Comparison of ENCODE assay signal across 10 cellular contexts in the genomic region with DNA sequence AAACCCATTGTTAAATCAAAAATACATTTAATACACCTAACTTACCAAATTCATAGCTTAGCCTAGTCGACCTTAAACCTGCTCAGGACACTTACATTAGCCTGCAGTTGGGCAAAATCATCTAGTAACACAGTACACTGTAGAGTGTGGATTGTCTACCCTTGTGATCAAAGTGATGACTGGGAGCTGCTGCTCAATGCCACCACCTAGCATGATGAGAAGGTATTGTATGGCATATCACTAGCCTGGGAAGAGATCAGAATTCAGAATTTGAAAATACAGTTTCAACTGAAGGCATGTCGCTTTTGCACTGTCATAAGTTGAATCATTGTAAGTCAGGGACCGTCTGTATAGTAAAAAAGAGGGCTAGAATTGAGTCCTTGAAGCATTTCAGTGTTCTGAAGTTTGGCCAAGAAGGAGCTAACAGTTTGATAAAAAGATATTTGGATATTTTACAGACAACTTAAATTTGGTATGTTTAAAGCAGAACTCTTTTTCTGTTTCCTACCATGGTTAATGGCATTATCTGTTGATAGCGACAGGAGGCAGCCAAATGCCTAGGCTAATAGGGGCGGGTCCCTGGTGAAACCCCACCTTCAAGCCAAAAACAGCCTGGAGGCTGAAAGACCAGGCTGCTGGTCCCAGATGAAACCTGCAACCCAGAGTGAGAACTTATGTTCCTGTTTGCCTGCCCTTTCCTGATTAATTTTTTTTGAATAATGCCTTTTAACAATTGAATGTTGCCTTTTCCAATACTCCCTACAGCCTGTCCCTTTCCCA. TPM values are rescaled to one million over a fixed set of nuclear protein-coding genes. Genes with fewer than 3 reads are reported as not detected.
DNase-seq lines count a peak whose midpoint lies in the region; ATAC-seq and TF ChIP-seq lines count a peak whose summit lies in the region.
"Had no signal": no experiment of that assay in that cellular context is flagged by ENCODE, and none has a peak within 500 bp of the region (broad histone marks: within the 10 kb centered on the region; RNA-seq: fewer than 3 reads in every experiment).

No MANE protein-coding gene starts in this region.

- H2AFZ ChIP-seq in DND-41 (ENCODE audit: low read depth, low read length) = no peak overlapping the region
- H2AFZ ChIP-seq in HCT116 (ENCODE audit: low read depth, low read length, poor library complexity, severe bottlenecking) = no peak overlapping the region
- no peak overlapping the region for H2AFZ ChIP-seq in SU-DHL-6 (ENCODE audit: low read depth, low read length, severe bottlenecking)

- intact Hi-C loops in HCT116 (cut with micrococcal nuclease) = no loop called here

- H3K36me3 ChIP-seq in DND-41 (ENCODE audit: insufficient read depth, low read length) (no peaks in the 10 kb centered on the region), HCT116 (ENCODE audit: control insufficient read depth in 1 of 2, insufficient read depth in 2 of 2, low read length in 2 of 2) (no peaks in the 10 kb centered on the region), SU-DHL-6 (ENCODE audit: low read length) (no peaks in the 10 kb centered on the region)

- POLR2A ChIA-PET in HCT116 (lab: Charles Lee) = no interaction called here

- H3K79me2 ChIP-seq in DND-41 (ENCODE audit: insufficient read depth, low read length) (no peaks in the 10 kb centered on the region), HCT116 (ENCODE audit: insufficient read depth, low read length) (no peaks in the 10 kb centered on the region), SU-DHL-6 (ENCODE audit: insufficient read depth, low read length) (no peaks in the 10 kb centered on the region)

- no peaks in the 10 kb centered on the region for H3F3A ChIP-seq in SU-DHL-6 (ENCODE audit: insufficient read depth)

- peak; percentile 44 for TF ChIP-seq RAD21 in HCT116 (IDR thresholded peaks at IDR 0.05; ENCODE audit: low read depth)

- H3K9me2 ChIP-seq in HCT116 (ENCODE audit: insufficient read depth) (no peaks in the 10 kb centered on the region), SU-DHL-6 (replicated peaks; ENCODE audit: insufficient read depth, low read length) (no peaks in the 10 kb centered on the region)

- TF ChIP-seq CTCF in DND-41 (IDR thresholded peaks at IDR 0.05; ENCODE audit: borderline replicate concordance, extremely low read depth, low read length, poor library complexity, severe bottlenecking) = peak; percentile 43
- peak in 2 of 3 experiments; percentile 49 to 59; a peak in 4 of 6 replicates for TF ChIP-seq CTCF in HCT116 (IDR thresholded peaks at IDR 0.05 in 2 of 3, conservative IDR thresholded peaks at IDR 0.05 in 1 of 3; ENCODE audit: borderline replicate concordance in 1 of 3, insufficient read depth in 1 of 3, low read depth in 2 of 3, low read length in 2 of 3)
- peak; percentile 9 for TF ChIP-seq CTCF in SU-DHL-6 (IDR thresholded peaks at IDR 0.05; ENCODE audit: insufficient read depth, low read length, poor library complexity, severe bottlenecking)

- no TSS peak for BruUV-seq in HCT116 (replicated peaks; lab: Mats Ljungman, UMichigan)

- H3K27ac ChIP-seq in DND-41 (ENCODE audit: low read length) (no peak overlapping the region), HCT116 (ENCODE audit: low read depth, low read length) (no peak overlapping the region), SU-DHL-6 (ENCODE audit: low read depth, low read length) (no peak overlapping the region)

- peak; percentile 63; the same call in 2 of the 3 replicates for ATAC-seq in DND-41 (ENCODE audit: insufficient read depth, low read depth)
- ATAC-seq in HCT116 = peak; percentile 92
- ATAC-seq in HG03196 (IDR thresholded peaks at IDR 0.05; ENCODE audit: unreplicated experiment) = no peak
- ATAC-seq in activated naive CD8-positive, alpha-beta T cell treated with anti-CD3 and anti-CD28 coated beads, Interleukin-2, amount 50 U/mL, for 24 hours = no peak

- no peak overlapping the region for H3K4me2 ChIP-seq in DND-41 (ENCODE audit: insufficient read depth, low read length)
- no peak overlapping the region for H3K4me2 ChIP-seq in HCT116 (ENCODE audit: low read length)
- no peak overlapping the region for H3K4me2 ChIP-seq in SU-DHL-6 (ENCODE audit: low read depth, low read length, poor library complexity, severe bottlenecking)

- no peak for TF ChIP-seq POLR2A in HCT116 (IDR thresholded peaks at IDR 0.05; ENCODE audit: borderline replicate concordance, extremely low read depth, insufficient read depth, insufficient read length)

- no peak overlapping the region for H3K27ac Mint-ChIP-seq in activated naive CD8-positive, alpha-beta T cell treated with anti-CD3 and anti-CD28 coated beads, Interleukin-2, amount 50 U/mL, for 24 hours

- H3K9me3 ChIP-seq in DND-41 (ENCODE audit: insufficient read depth, low read length, severe bottlenecking) (no peaks in the 10 kb centered on the region), HCT116 (ENCODE audit: control insufficient read depth in 1 of 2, insufficient read depth in 1 of 2, low read depth in 1 of 2, low read length in 2 of 2) (no peaks in the 10 kb centered on the region), SU-DHL-6 (ENCODE audit: insufficient read depth, low read length) (no peaks in the 10 kb centered on the region)

- CTCF ChIA-PET in HCT116 (lab: Charles Lee) = interaction anchor here (1.4 kb wide), 1 partner anchor 180 kb away, joined by 4 read pairs; no protein-coding TSS in a partner anchor

- no peaks in the 10 kb centered on the region for H3K9me3 Mint-ChIP-seq in activated naive CD8-positive, alpha-beta T cell treated with anti-CD3 and anti-CD28 coated beads, Interleukin-2, amount 50 U/mL, for 24 hours

- H3K4me1 Mint-ChIP-seq in activated naive CD8-positive, alpha-beta T cell treated with anti-CD3 and anti-CD28 coated beads, Interleukin-2, amount 50 U/mL, for 24 hours = no peaks in the 10 kb centered on the region

- no peaks in the 10 kb centered on the region for H4K20me1 ChIP-seq in DND-41 (ENCODE audit: insufficient read depth, low read length)
- H4K20me1 ChIP-seq in HCT116 (ENCODE audit: insufficient read depth) = no peaks in the 10 kb centered on the region
- no peaks in the 10 kb centered on the region for H4K20me1 ChIP-seq in SU-DHL-6 (ENCODE audit: low read depth, low read length)

- H3K27me3 ChIP-seq in DND-41 (ENCODE audit: insufficient read depth, low read length, poor library complexity) = no peaks in the 10 kb centered on the region
- H3K27me3 ChIP-seq in HCT116 (ENCODE audit: insufficient read depth, low read length) = no peaks in the 10 kb centered on the region
- no peaks in the 10 kb centered on the region for H3K27me3 ChIP-seq in SU-DHL-6 (ENCODE audit: low read length)

- no peaks in the 10 kb centered on the region for H3K27me3 Mint-ChIP-seq in activated naive CD8-positive, alpha-beta T cell treated with anti-CD3 and anti-CD28 coated beads, Interleukin-2, amount 50 U/mL, for 24 hours

- no peak overlapping the region for H3K4me3 ChIP-seq in DND-41 (ENCODE audit: low read depth in 1 of 2, low read length in 2 of 2)
- no peak overlapping the region for H3K4me3 ChIP-seq in HCT116 (replicated peaks in 1 of 2; ENCODE audit: low read depth in 1 of 2, low read length in 2 of 2)
- no peak overlapping the region for H3K4me3 ChIP-seq in SU-DHL-6 (ENCODE audit: insufficient read depth, low read length, poor library complexity, severe bottlenecking)

- H3K4me1 ChIP-seq in DND-41 (ENCODE audit: insufficient read depth, low read length) = no peaks in the 10 kb centered on the region
- no peaks in the 10 kb centered on the region for H3K4me1 ChIP-seq in HCT116 (ENCODE audit: control insufficient read depth in 1 of 2, insufficient read depth in 2 of 2, low read length in 2 of 2)

- no peaks in the 10 kb centered on the region for H3K36me3 Mint-ChIP-seq in activated naive CD8-positive, alpha-beta T cell treated with anti-CD3 and anti-CD28 coated beads, Interleukin-2, amount 50 U/mL, for 24 hours (ENCODE audit: low read depth)

- RAD21 ChIA-PET in HCT116 (lab: Charles Lee; ENCODE audit: low non-redundant PET in 1 of 2, low total read pairs in 2 of 2, uncharacterized antibody in 2 of 2, unreplicated experiment in 2 of 2) = no interaction called here

- no peak overlapping the region for H3K4me3 Mint-ChIP-seq in activated naive CD8-positive, alpha-beta T cell treated with anti-CD3 and anti-CD28 coated beads, Interleukin-2, amount 50 U/mL, for 24 hours

- H3K9ac ChIP-seq in DND-41 (ENCODE audit: low read depth, low read length) (no peak overlapping the region), HCT116 (ENCODE audit: low read length) (no peak overlapping the region), SU-DHL-6 (ENCODE audit: low read length) (no peak overlapping the region)

- DNase-seq in DND-41 (no peak), HCT116 (ENCODE audit: low read depth, low spot score) (no peak), kidney glomerular epithelial cell (lab: John Stamatoyannopoulos, UW) (peak; percentile 7), HuH-7 (ENCODE audit: low spot score) (no peak), amygdala (lab: John Stamatoyannopoulos, UW) (no peak)
- DNase-seq in activated naive CD8-positive, alpha-beta T cell treated with anti-CD3 and anti-CD28 coated beads, Interleukin-2, amount 50 U/mL, for 24 hours = no peak
- DNase-seq: NCI-H1694 treated with DMSO at 0.1 percent for 48 hours, SHP77 treated with DMSO at 0.1 percent for 48 hours had no signal

TF ChIP-seq in HCT116, 20 proteins besides CTCF, POLR2A, EP300 and RAD21:
- no peak for TF ChIP-seq YY1 (IDR thresholded peaks at IDR 0.05; ENCODE audit: extremely low read depth, insufficient replicate concordance, low read depth, low read length)
- peak; percentile 44 for TF ChIP-seq TCF7L2 (IDR thresholded peaks at IDR 0.05; ENCODE audit: borderline replicate concordance, extremely low read depth, insufficient read depth, insufficient read length)

RNA-seq across cellular contexts. Expression of gene SMIM15, which starts 23.0 kb away (rescaled TPM):
- total RNA-seq in HCT116 (2021; ENCODE audit: unreplicated experiment) = 83.9 TPM
- 44.8 and 59.5 TPM in 2 replicates for polyA plus RNA-seq in HCT116 (2012)

Comparison
In these comparisons a context has a peak if more than half of its experiments do, and no peak if none do; other contexts are left out.
1. ATAC-seq: peak in DND-41 (single experiment) and HCT116 (single experiment); none in HG03196 (single experiment) and activated naive CD8-positive, alpha-beta T cell treated with anti-CD3 and anti-CD28 coated beads, Interleukin-2, amount 50 U/mL, for 24 hours (single experiment).
2. Peak in every context shown above with its lines, with median percentiles within 50 percentile points of each other: CTCF ChIP-seq.